ENCODE assay signal across 1 cellular context in the genomic region with DNA sequence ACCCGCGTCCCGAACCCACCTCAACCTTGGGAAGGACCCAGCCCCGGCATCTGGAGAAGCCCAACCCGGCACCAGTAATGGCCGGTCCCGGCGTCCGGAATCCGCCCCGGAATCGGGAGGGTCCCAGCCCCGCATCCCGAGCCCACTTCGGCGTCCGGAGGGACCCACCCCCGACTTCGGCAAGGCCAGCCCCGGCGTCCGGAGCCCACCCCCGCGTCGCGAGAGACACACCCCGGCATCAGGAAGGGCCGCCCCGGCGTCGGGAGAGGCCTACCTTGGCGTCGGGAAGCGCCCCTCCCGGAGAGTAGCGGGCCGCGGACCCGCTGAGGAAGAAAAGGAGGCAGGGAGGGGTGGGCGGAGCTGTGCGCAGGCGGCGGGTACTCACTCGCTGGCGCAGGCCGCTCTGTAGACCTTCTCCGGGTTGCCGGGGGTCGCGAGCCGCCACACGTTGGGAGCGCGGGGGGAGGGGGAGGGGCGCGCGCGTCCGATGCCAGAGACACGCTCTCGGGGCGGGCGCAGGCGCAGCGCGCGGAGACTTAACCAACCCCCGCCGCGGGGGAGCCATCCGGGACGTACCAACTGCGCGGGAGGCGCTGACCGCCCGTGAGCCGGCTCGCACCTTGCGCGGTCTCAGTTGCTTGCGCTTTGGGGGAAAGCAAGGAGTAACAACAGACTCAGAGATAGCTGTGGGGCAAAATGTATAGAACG.
TF ChIP-seq lines count a peak whose summit lies in the region.

TSS of gene UIMC1 (minus strand) at position 515 of the 708 bp plus-strand sequence. CDS start 24,164 bp downstream, outside the sequence.

TF ChIP-seq in K562, 482 proteins besides CTCF, POLR2A, EP300 and RAD21 (continued from another document):
- TF ChIP-seq TFE3 (CRISPR knock-in tag; IDR thresholded peaks at IDR 0.05) (no peak), NFE2L1 (tag; IDR thresholded peaks at IDR 0.05; ENCODE audit: borderline replicate concordance, low read depth) (no peak), CBX8 (IDR thresholded peaks at IDR 0.05; ENCODE audit: borderline replicate concordance, extremely low read depth, low read depth, low read length, poor library complexity, severe bottlenecking) (no peak), ZHX1 (conservative IDR thresholded peaks at IDR 0.05; ENCODE audit: low read length) (0 out of 2 replicates have a peak, but pooled peaks have one; percentile 53), YY1 (IDR thresholded peaks at IDR 0.05; ENCODE audit: borderline replicate concordance in 1 of 3, control insufficient read depth in 1 of 3, extremely low read depth in 1 of 3, insufficient read depth in 3 of 3, insufficient read length in 1 of 3, insufficient replicate concordance in 2 of 3, low read depth in 1 of 3, low read length in 2 of 3) (peak; percentile 38 to 81 (median 57)), SMARCB1 (IDR thresholded peaks at IDR 0.05; ENCODE audit: insufficient read length, low read depth) (no peak), CHD1 (IDR thresholded peaks at IDR 0.05; ENCODE audit: low read length) (no peak), AFF1 (IDR thresholded peaks at IDR 0.05; ENCODE audit: low read depth in 1 of 2, partially characterized antibody in 2 of 2) (peak in 1 of 2 experiments; percentile 63), MTA1 (IDR thresholded peaks at IDR 0.05; ENCODE audit: borderline replicate concordance) (no peak), ZNF561 (CRISPR knock-in tag; conservative IDR thresholded peaks at IDR 0.05) (no peak), KDM1A (IDR thresholded peaks at IDR 0.05) (peak in 1 of 2 experiments; percentile 94; a peak in 3 of 4 replicates), ARID3B (CRISPR knock-in tag; IDR thresholded peaks at IDR 0.05; ENCODE audit: borderline replicate concordance) (no peak), NR2F6 (CRISPR knock-in tag; IDR thresholded peaks at IDR 0.05) (no peak), SRSF1 (IDR thresholded peaks at IDR 0.05; ENCODE audit: low read depth, low read length) (no peak), PRPF4 (IDR thresholded peaks at IDR 0.05; ENCODE audit: insufficient read depth, low read depth, low read length, poor library complexity, severe bottlenecking) (peak; percentile 62), ZNF431 (CRISPR knock-in tag; IDR thresholded peaks at IDR 0.05) (0 out of 2 replicates have a peak, but pooled peaks have one; percentile 70), POLR3G (IDR thresholded peaks at IDR 0.05; ENCODE audit: extremely low read depth, insufficient read length, insufficient replicate concordance) (no peak), MAFF (IDR thresholded peaks at IDR 0.05; ENCODE audit: low read length) (peak; percentile 45; the same call in 1 of the 2 replicates), NUFIP1 (IDR thresholded peaks at IDR 0.05; ENCODE audit: partially characterized antibody) (peak; percentile 13), TEAD1 (CRISPR knock-in tag; IDR thresholded peaks at IDR 0.05) (peak in 1 of 2 experiments; percentile 88; a peak in 1 of 4 replicates), KLF13 (tag; IDR thresholded peaks at IDR 0.05; ENCODE audit: borderline replicate concordance, low read depth) (no peak), PHB (CRISPR knock-in tag; IDR thresholded peaks at IDR 0.05) (no peak), NR4A1 (CRISPR knock-in tag; IDR thresholded peaks at IDR 0.05) (no peak), NR4A1 (tag; IDR thresholded peaks at IDR 0.05) (no peak), ZNF655 (CRISPR knock-in tag; IDR thresholded peaks at IDR 0.05) (no peak), SMAD4 (CRISPR knock-in tag; conservative IDR thresholded peaks at IDR 0.05) (0 out of 2 replicates have a peak, but pooled peaks have one; percentile 46), C11orf30 (IDR thresholded peaks at IDR 0.05; ENCODE audit: low read depth) (no peak), SNIP1 (IDR thresholded peaks at IDR 0.05; ENCODE audit: low read depth) (no peak), KLF6 (CRISPR knock-in tag; IDR thresholded peaks at IDR 0.05; ENCODE audit: borderline replicate concordance) (0 out of 2 replicates have a peak, but pooled peaks have one; percentile 22)
- TF ChIP-seq, protein P1, sequence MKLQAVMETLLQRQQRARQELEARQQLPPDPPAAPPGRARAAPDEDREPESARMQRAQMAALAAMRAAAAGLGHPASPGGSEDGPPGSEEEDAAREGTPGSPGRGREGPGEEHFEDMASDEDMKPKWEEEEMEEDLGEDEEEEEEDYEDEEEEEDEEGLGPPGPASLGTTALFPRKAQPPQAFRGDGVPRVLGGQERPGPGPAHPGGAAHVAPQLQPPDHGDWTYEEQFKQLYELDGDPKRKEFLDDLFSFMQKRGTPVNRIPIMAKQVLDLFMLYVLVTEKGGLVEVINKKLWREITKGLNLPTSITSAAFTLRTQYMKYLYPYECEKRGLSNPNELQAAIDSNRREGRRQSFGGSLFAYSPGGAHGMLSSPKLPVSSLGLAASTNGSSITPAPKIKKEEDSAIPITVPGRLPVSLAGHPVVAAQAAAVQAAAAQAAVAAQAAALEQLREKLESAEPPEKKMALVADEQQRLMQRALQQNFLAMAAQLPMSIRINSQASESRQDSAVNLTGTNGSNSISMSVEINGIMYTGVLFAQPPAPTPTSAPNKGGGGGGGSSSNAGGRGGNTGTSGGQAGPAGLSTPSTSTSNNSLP (IDR thresholded peaks at IDR 0.05; ENCODE audit: borderline replicate concordance, low read depth, low read length), result peak; percentile 22; the same call in 1 of the 2 replicates
- TF ChIP-seq, protein P2, sequence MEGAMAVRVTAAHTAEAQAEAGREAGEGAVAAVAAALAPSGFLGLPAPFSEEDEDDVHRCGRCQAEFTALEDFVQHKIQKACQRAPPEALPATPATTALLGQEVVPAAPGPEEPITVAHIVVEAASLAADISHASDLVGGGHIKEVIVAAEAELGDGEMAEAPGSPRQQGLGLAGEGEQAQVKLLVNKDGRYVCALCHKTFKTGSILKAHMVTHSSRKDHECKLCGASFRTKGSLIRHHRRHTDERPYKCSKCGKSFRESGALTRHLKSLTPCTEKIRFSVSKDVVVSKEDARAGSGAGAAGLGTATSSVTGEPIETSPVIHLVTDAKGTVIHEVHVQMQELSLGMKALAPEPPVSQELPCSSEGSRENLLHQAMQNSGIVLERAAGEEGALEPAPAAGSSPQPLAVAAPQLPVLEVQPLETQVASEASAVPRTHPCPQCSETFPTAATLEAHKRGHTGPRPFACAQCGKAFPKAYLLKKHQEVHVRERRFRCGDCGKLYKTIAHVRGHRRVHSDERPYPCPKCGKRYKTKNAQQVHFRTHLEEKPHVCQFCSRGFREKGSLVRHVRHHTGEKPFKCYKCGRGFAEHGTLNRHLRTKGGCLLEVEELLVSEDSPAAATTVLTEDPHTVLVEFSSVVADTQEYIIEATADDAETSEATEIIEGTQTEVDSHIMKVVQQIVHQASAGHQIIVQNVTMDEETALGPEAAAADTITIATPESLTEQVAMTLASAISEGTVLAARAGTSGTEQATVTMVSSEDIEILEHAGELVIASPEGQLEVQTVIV (CRISPR knock-in tag; IDR thresholded peaks at IDR 0.05; ENCODE audit: borderline replicate concordance), result no peak
- TF ChIP-seq, protein P3, sequence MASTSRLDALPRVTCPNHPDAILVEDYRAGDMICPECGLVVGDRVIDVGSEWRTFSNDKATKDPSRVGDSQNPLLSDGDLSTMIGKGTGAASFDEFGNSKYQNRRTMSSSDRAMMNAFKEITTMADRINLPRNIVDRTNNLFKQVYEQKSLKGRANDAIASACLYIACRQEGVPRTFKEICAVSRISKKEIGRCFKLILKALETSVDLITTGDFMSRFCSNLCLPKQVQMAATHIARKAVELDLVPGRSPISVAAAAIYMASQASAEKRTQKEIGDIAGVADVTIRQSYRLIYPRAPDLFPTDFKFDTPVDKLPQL (IDR thresholded peaks at IDR 0.05; ENCODE audit: extremely low read depth, insufficient read length), result no peak
